Comparison of ENCODE assay signal across 16 cellular contexts in genomic region chr3:30162579-30162978, GRCh38.
DNase-seq lines count a peak whose midpoint lies in the region; ATAC-seq and TF ChIP-seq lines count a peak whose summit lies in the region.
"Had no signal": no experiment of that assay in that cellular context is flagged by ENCODE, and none has a peak within 500 bp of the region (broad histone marks: within the 10 kb centered on the region; RNA-seq: fewer than 3 reads in every experiment).

No MANE protein-coding gene starts in this region.

- in situ Hi-C loops in HAP-1 (cut with MboI; ENCODE audit: low sequenced_read_pairs): no loop called here

- no peak overlapping the region for H3K4me3 Mint-ChIP-seq in CD14-positive monocyte
- H3K4me3 Mint-ChIP-seq: activated CD8-positive, alpha-beta T cell treated with anti-CD3 and anti-CD28 coated beads for 36 hours had no signal

- intact Hi-C loops in CD14-positive monocyte (cut with micrococcal nuclease): no loop called here

- H3K4me1 ChIP-seq in HAP-1: peaks cover 4% of the 10 kb centered on the region
- H3K4me1 ChIP-seq: A549, SJSA1 had no signal

- H3K27me3 ChIP-seq in HAP-1 (ENCODE audit: low read depth): no peaks in the 10 kb centered on the region
- H3K27me3 ChIP-seq: SJSA1, spleen had no signal

- ATAC-seq in activated naive CD4-positive, alpha-beta T cell treated with anti-CD3 and anti-CD28 coated beads, Interleukin-2, amount 50 U/mL, for 72 hours: no peak
- ATAC-seq in GM21737 (IDR thresholded peaks at IDR 0.05; ENCODE audit: unreplicated experiment): no peak
- ATAC-seq: A549; activated CD8-positive, alpha-beta T cell treated with anti-CD3 and anti-CD28 coated beads for 36 hours had no signal

- no peak overlapping the region for H3K27ac Mint-ChIP-seq in activated naive CD4-positive, alpha-beta T cell treated with anti-CD3 and anti-CD28 coated beads, Interleukin-2, amount 50 U/mL, for 72 hours
- no peak overlapping the region for H3K27ac Mint-ChIP-seq in CD14-positive monocyte
- H3K27ac Mint-ChIP-seq: activated CD8-positive, alpha-beta T cell treated with anti-CD3 and anti-CD28 coated beads for 36 hours had no signal

- peaks cover 7% of the 10 kb centered on the region for H3K9me3 ChIP-seq in HAP-1
- H3K9me3 ChIP-seq: A549, SJSA1 had no signal

- H3K36me3 ChIP-seq in HAP-1 (replicated peaks): no peaks in the 10 kb centered on the region
- H3K36me3 ChIP-seq: SJSA1, spleen had no signal

- TF ChIP-seq CTCF in foreskin fibroblast (IDR thresholded peaks at IDR 0.05; ENCODE audit: low read depth, low read length) (no peak), CD14-positive monocyte (IDR thresholded peaks at IDR 0.05) (no peak)

- H3K27me3 Mint-ChIP-seq in CD14-positive monocyte (ENCODE audit: low read depth in 3 of 3): peaks cover 0 to 2% (median 0%) of the 10 kb centered on the region in 3 donors
- H3K27me3 Mint-ChIP-seq: activated CD8-positive, alpha-beta T cell treated with anti-CD3 and anti-CD28 coated beads for 36 hours had no signal

- H3K36me3 Mint-ChIP-seq in activated naive CD4-positive, alpha-beta T cell treated with anti-CD3 and anti-CD28 coated beads, Interleukin-2, amount 50 U/mL, for 72 hours: no peaks in the 10 kb centered on the region
- no peaks in the 10 kb centered on the region for H3K36me3 Mint-ChIP-seq in CD14-positive monocyte

- H3K9me3 Mint-ChIP-seq in activated naive CD4-positive, alpha-beta T cell treated with anti-CD3 and anti-CD28 coated beads, Interleukin-2, amount 50 U/mL, for 72 hours: peaks cover 3 to 4% of the 10 kb centered on the region in 2 donors
- peaks cover 0 to 3% (median 0%) of the 10 kb centered on the region in 7 donors for H3K9me3 Mint-ChIP-seq in CD14-positive monocyte

- H3K4me3 ChIP-seq in foreskin fibroblast (ENCODE audit: low read depth in 1 of 2, low read length in 2 of 2) (no peak overlapping the region), HAP-1 (no peak overlapping the region)
- H3K4me3 ChIP-seq: A549, SJSA1, spleen had no signal

- DNase-seq in A172 (ENCODE audit: low spot score): peak; percentile 96
- peak; percentile 90 for DNase-seq in GM04504 (ENCODE audit: low read depth)
- peak; percentile 12 for DNase-seq in amniotic stem cell (lab: John Stamatoyannopoulos, UW)
- DNase-seq in foreskin fibroblast: peak; percentile 90 to 92
- no peak for DNase-seq in HAP-1 (ENCODE audit: low spot score in 2 of 2)
- no peak for DNase-seq in activated naive CD4-positive, alpha-beta T cell treated with anti-CD3 and anti-CD28 coated beads, Interleukin-2, amount 50 U/mL, for 72 hours (ENCODE audit: low spot score in 2 of 2)
- no peak for DNase-seq in CD14-positive monocyte (ENCODE audit: low spot score)
- DNase-seq: activated CD8-positive, alpha-beta T cell treated with anti-CD3 and anti-CD28 coated beads for 36 hours; DND-41; midbrain; NCI-H2107; spleen; substantia nigra had no signal

- peaks cover 25% of the 10 kb centered on the region for H3K4me1 Mint-ChIP-seq in CD14-positive monocyte

Comparison
In these comparisons a context has a peak if more than half of its experiments do, and no peak if none do; other contexts are left out.
1. DNase-seq: peak in A172 (single experiment), GM04504 (single experiment), amniotic stem cell (single experiment) and foreskin fibroblast (2 of 2); none in HAP-1 (0 of 2), activated naive CD4-positive, alpha-beta T cell treated with anti-CD3 and anti-CD28 coated beads, Interleukin-2, amount 50 U/mL, for 72 hours (0 of 2) and CD14-positive monocyte (single experiment).